ENCODE assay signal across 1 cellular context in genomic region chr6:166412911-166413384, GRCh38.
TF ChIP-seq lines count a peak whose summit lies in the region.

No MANE protein-coding gene starts in this region.

TF ChIP-seq in K562, 482 proteins besides CTCF, POLR2A, EP300 and RAD21 (continues in another document):
- TF ChIP-seq THRA (IDR thresholded peaks at IDR 0.05) (no peak), THRB (CRISPR knock-in tag; conservative IDR thresholded peaks at IDR 0.05) (no peak), REST (CRISPR knock-in tag; IDR thresholded peaks at IDR 0.05; ENCODE audit: low read depth) (no peak), ZNF12 (CRISPR knock-in tag; IDR thresholded peaks at IDR 0.05) (no peak), ZNF696 (CRISPR knock-in tag; conservative IDR thresholded peaks at IDR 0.05) (no peak), SOX6 (IDR thresholded peaks at IDR 0.05) (no peak), HDAC1 (IDR thresholded peaks at IDR 0.05) (no peak), RAD51 (IDR thresholded peaks at IDR 0.05; ENCODE audit: borderline replicate concordance, low read depth) (peak; percentile 80), NR1H2 (CRISPR knock-in tag; IDR thresholded peaks at IDR 0.05) (no peak), RBM22 (IDR thresholded peaks at IDR 0.05; ENCODE audit: low read depth, low read length, poor library complexity, severe bottlenecking) (no peak), FOXP1 (CRISPR knock-in tag; IDR thresholded peaks at IDR 0.05) (no peak), USF2 (CRISPR knock-in tag; IDR thresholded peaks at IDR 0.05) (peak; percentile 55), E4F1 (CRISPR knock-in tag; IDR thresholded peaks at IDR 0.05; ENCODE audit: borderline replicate concordance) (no peak), ZNF740 (CRISPR knock-in tag; IDR thresholded peaks at IDR 0.05) (peak; percentile 67; the same call in 1 of the 2 replicates), ZNF740 (tag; IDR thresholded peaks at IDR 0.05) (no peak), SRSF7 (optimal IDR thresholded peaks at IDR 0.05; ENCODE audit: low read depth, low read length) (no peak), ZNF507 (tag; conservative IDR thresholded peaks at IDR 0.05) (no peak), BACH1 (tag; IDR thresholded peaks at IDR 0.05) (no peak), USF1 (CRISPR knock-in tag; IDR thresholded peaks at IDR 0.05) (peak; percentile 68), GTF3C2 (IDR thresholded peaks at IDR 0.05; ENCODE audit: borderline replicate concordance, extremely low read depth, insufficient read length) (no peak), ZNF253 (CRISPR knock-in tag; conservative IDR thresholded peaks at IDR 0.05) (no peak), ZBTB40 (IDR thresholded peaks at IDR 0.05) (no peak), ZBTB40 (CRISPR knock-in tag; IDR thresholded peaks at IDR 0.05) (no peak), TFE3 (CRISPR knock-in tag; IDR thresholded peaks at IDR 0.05) (peak; percentile 87), RBM15 (IDR thresholded peaks at IDR 0.05; ENCODE audit: insufficient read depth, low read length) (no peak), ILF3 (IDR thresholded peaks at IDR 0.05; ENCODE audit: borderline replicate concordance) (no peak), CEBPB (tag; IDR thresholded peaks at IDR 0.05) (no peak)
